ENCODE assay signal across 1 cellular context in the genomic region with DNA sequence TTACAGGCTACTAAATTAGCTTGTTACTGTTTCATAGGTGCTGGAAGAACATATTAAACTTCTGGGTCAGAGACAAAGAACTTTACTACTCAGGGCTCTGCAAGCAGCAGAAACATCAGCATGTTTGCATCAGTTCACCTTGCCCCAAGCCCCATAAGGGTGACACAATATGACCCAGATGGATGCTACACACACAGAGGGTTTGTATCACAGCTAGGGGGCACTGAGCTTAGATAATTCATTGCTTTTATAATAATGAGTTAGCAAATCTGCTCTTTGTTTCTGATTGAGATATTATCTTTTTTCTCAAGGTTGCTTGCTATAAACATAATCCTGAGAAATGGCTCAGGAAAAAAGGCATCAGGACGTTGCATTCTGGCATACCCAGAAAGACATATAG.
TF ChIP-seq lines count a peak whose summit lies in the region.

No MANE protein-coding gene starts in this region.

TF ChIP-seq in WTC11, 78 proteins besides CTCF, POLR2A, EP300 and RAD21 (continued from another document):
- TF ChIP-seq, protein P1, sequence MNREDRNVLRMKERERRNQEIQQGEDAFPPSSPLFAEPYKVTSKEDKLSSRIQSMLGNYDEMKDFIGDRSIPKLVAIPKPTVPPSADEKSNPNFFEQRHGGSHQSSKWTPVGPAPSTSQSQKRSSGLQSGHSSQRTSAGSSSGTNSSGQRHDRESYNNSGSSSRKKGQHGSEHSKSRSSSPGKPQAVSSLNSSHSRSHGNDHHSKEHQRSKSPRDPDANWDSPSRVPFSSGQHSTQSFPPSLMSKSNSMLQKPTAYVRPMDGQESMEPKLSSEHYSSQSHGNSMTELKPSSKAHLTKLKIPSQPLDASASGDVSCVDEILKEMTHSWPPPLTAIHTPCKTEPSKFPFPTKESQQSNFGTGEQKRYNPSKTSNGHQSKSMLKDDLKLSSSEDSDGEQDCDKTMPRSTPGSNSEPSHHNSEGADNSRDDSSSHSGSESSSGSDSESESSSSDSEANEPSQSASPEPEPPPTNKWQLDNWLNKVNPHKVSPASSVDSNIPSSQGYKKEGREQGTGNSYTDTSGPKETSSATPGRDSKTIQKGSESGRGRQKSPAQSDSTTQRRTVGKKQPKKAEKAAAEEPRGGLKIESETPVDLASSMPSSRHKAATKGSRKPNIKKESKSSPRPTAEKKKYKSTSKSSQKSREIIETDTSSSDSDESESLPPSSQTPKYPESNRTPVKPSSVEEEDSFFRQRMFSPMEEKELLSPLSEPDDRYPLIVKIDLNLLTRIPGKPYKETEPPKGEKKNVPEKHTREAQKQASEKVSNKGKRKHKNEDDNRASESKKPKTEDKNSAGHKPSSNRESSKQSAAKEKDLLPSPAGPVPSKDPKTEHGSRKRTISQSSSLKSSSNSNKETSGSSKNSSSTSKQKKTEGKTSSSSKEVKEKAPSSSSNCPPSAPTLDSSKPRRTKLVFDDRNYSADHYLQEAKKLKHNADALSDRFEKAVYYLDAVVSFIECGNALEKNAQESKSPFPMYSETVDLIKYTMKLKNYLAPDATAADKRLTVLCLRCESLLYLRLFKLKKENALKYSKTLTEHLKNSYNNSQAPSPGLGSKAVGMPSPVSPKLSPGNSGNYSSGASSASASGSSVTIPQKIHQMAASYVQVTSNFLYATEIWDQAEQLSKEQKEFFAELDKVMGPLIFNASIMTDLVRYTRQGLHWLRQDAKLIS (CRISPR knock-in tag; IDR thresholded peaks at IDR 0.05; ENCODE audit: borderline replicate concordance): no peak
- TF ChIP-seq ATF1 (CRISPR knock-in tag; IDR thresholded peaks at IDR 0.05): no peak
